In the genomic region with DNA sequence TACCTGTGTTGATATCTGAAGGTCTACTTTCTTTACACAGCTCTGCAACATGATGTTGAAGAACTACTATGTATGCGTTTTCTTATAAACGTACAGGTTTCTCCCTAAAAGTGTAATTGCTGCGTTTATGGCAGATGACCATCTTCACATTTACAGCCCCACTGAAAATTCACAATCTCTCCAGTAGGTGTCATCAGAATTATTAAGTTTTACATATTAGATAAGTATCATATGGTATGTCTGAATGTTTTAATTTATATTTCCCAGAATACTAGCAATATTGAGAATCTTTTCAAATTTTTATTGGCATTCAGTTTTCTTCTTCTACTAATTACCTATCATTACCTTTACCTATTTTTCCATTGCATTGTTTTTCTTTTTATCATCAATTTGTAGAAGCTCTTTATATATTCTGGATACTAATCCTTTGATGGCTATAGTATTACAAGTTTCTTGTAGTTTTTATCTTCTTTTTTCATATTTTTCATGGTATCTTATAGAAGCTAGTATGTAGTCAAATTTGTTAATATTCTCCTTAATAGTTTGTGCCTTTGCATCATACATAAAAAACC, we compare ENCODE assay signal across 9 cellular contexts.
DNase-seq lines count a peak whose midpoint lies in the region; ATAC-seq and TF ChIP-seq lines count a peak whose summit lies in the region.
"Had no signal": no experiment of that assay in that cellular context is flagged by ENCODE, and none has a peak within 500 bp of the region (broad histone marks: within the 10 kb centered on the region; RNA-seq: fewer than 3 reads in every experiment).

No MANE protein-coding gene starts in this region.

- no peak overlapping the region for H3K9ac ChIP-seq in KMS-11

- no peaks in the 10 kb centered on the region for H3K36me3 ChIP-seq in KMS-11 (ENCODE audit: insufficient read depth)

- H2AFZ ChIP-seq in KMS-11 (ENCODE audit: low read depth) = no peak overlapping the region

- H3K27ac ChIP-seq in KMS-11 = no peak overlapping the region

- no peaks in the 10 kb centered on the region for H3K27me3 ChIP-seq in KMS-11 (ENCODE audit: insufficient read depth, low read depth)

- intact Hi-C loops in sciatic nerve (cut with DNase I) = no loop called here

- no peaks in the 10 kb centered on the region for H3K4me1 ChIP-seq in KMS-11 (ENCODE audit: low read depth, poor library complexity, severe bottlenecking)

- H3K4me3 ChIP-seq in KMS-11 (IDR thresholded peaks at IDR 0.05; ENCODE audit: insufficient read depth, low read depth, low read length) (no peak overlapping the region), astrocyte of the cerebellum (ENCODE audit: low read depth, low read length) (no peak overlapping the region)

- no peak for ATAC-seq in sciatic nerve

- TF ChIP-seq CTCF in KMS-11 (conservative IDR thresholded peaks at IDR 0.05; ENCODE audit: low read depth, low read length) = peak; percentile 57
- TF ChIP-seq CTCF in astrocyte of the cerebellum (IDR thresholded peaks at IDR 0.05; ENCODE audit: low read depth, low read length, missing control alignments) = peak; percentile 36

- peak; percentile 17 for DNase-seq in DMS114 treated with DMSO at 0.1 percent for 48 hours (lab: John Stamatoyannopoulos, UW; ENCODE audit: unreplicated experiment)
- no peak for DNase-seq in astrocyte of the cerebellum (ENCODE audit: low read depth)
- DNase-seq in lung microvascular endothelial cell (ENCODE audit: low read depth in 2 of 2) = peak; percentile 60 to 63
- DNase-seq in activated CD4-positive, CD25-positive, alpha-beta regulatory T cell treated with anti-CD3 and anti-CD28 coated beads, Interleukin-2, amount 50 U/mL, for 72 hours = no peak
- DNase-seq in occipital lobe (lab: John Stamatoyannopoulos, UW) = no peak
- DNase-seq in sciatic nerve (ENCODE audit: low spot score) = no peak
- no peak for DNase-seq in KG1 (lab: John Stamatoyannopoulos, UW)
- DNase-seq: activated CD4-positive, alpha-beta T cell treated with anti-CD3 and anti-CD28 coated beads, Interleukin-2, amount 50 U/mL, for 1 hour had no signal

- in situ Hi-C loops in astrocyte of the cerebellum (cut with HindIII; ENCODE audit: low sequenced_read_pairs) = no loop called here

- no peak overlapping the region for H3K4me2 ChIP-seq in KMS-11

- no peaks in the 10 kb centered on the region for H3K79me2 ChIP-seq in KMS-11 (ENCODE audit: insufficient read depth, low read depth)

- no peaks in the 10 kb centered on the region for H4K20me1 ChIP-seq in KMS-11 (ENCODE audit: insufficient read depth)

Comparison
In these comparisons a context has a peak if more than half of its experiments do, and no peak if none do; other contexts are left out.
1. DNase-seq: peak in DMS114 treated with DMSO at 0.1 percent for 48 hours (single experiment) and lung microvascular endothelial cell (2 of 2); none in astrocyte of the cerebellum (single experiment), activated CD4-positive, CD25-positive, alpha-beta regulatory T cell treated with anti-CD3 and anti-CD28 coated beads, Interleukin-2, amount 50 U/mL, for 72 hours (single experiment), occipital lobe (single experiment), sciatic nerve (single experiment) and KG1 (single experiment).